ENCODE assay signal across 19 cellular contexts in the genomic region with DNA sequence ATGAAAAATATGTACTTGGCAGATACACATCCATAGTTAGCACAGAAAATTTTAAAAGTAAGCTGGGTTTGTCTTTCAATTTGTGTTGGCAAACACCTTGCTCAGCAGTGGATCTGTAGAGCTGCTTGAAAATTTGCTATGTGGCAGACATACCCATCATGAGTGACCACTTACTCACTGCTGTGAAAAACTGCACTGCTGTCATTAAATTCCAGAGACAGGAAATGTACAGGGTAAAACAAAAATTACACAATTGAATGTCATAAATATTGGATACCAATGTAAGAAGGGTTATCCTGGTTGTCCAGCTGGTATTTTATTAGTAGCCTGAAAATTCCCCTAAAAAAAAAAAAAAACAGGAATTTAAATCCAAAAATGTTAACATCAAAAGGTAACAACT. TPM values are rescaled to one million over a fixed set of nuclear protein-coding genes. Genes with fewer than 3 reads are reported as not detected.
A peak's percentile ranks its signal among the peaks of the same experiment; 100 is the strongest.
DNase-seq lines count a peak whose midpoint lies in the region; ATAC-seq and TF ChIP-seq lines count a peak whose summit lies in the region.
"Had no signal": no experiment of that assay in that cellular context is flagged by ENCODE, and none has a peak within 500 bp of the region (broad histone marks: within the 10 kb centered on the region; RNA-seq: fewer than 3 reads in every experiment).

No MANE protein-coding gene starts in this region.

- H3K27me3 ChIP-seq in brain microvascular endothelial cell (replicated peaks) (no peaks in the 10 kb centered on the region), mesenchymal stem cell (ENCODE audit: control insufficient read depth in 1 of 2, insufficient read depth in 1 of 2, low read length in 2 of 2) (no peaks in the 10 kb centered on the region), H7 (ENCODE audit: control insufficient read depth, insufficient read depth, low read length) (no peaks in the 10 kb centered on the region)
- H3K27me3 ChIP-seq: upper lobe of right lung had no signal

- no peaks in the 10 kb centered on the region for H3K9me3 Mint-ChIP-seq in activated CD8-positive, alpha-beta memory T cell treated with anti-CD3 and anti-CD28 coated beads, Interleukin-2, amount 10 ng/mL, durations not matched to agents 7 days and 5 days (ENCODE audit: low read depth)
- H3K9me3 Mint-ChIP-seq: activated T-cell treated with anti-CD3 and anti-CD28 coated beads, Interleukin-2, amount 50 U/mL, for 4 hours; CD8-positive, alpha-beta memory T cell; naive B cell had no signal

- peak overlapping the region; percentile 24 for H3K27ac ChIP-seq in brain microvascular endothelial cell
- no peak overlapping the region for H3K27ac ChIP-seq in mesenchymal stem cell (ENCODE audit: low read length, poor library complexity, severe bottlenecking)
- H3K27ac ChIP-seq: upper lobe of right lung had no signal

- no peak overlapping the region for H2AFZ ChIP-seq in mesenchymal stem cell (ENCODE audit: low read depth, low read length)

- in situ Hi-C loops in brain microvascular endothelial cell (cut with HindIII; ENCODE audit: low pct_ligation_motif_present, low sequenced_read_pairs): loop anchor here (25.0 kb wide), 1 partner anchor 274 kb away; the partner anchor contains the start of gene CASP10

- H3K18ac ChIP-seq in mesenchymal stem cell (ENCODE audit: low read depth in 1 of 2, low read length in 2 of 2): no peak overlapping the region

- no peak overlapping the region for H2BK12ac ChIP-seq in mesenchymal stem cell (ENCODE audit: low read length in 2 of 2)

- peak overlapping the region; percentile 35 for H3K9ac ChIP-seq in mesenchymal stem cell (ENCODE audit: low read length)

- no peak overlapping the region for H3K4me3 Mint-ChIP-seq in activated CD8-positive, alpha-beta memory T cell treated with anti-CD3 and anti-CD28 coated beads, Interleukin-2, amount 10 ng/mL, durations not matched to agents 7 days and 5 days
- no peak overlapping the region for H3K4me3 Mint-ChIP-seq in T-helper 17 cell
- H3K4me3 Mint-ChIP-seq: activated T-cell treated with anti-CD3 and anti-CD28 coated beads, Interleukin-2, amount 50 U/mL, for 4 hours; CD8-positive, alpha-beta memory T cell; naive B cell had no signal

- peaks cover 5% of the 10 kb centered on the region for H3K79me1 ChIP-seq in mesenchymal stem cell (replicated peaks; ENCODE audit: low read length, poor library complexity, severe bottlenecking)

- no peaks in the 10 kb centered on the region for H3K27me3 Mint-ChIP-seq in activated CD8-positive, alpha-beta memory T cell treated with anti-CD3 and anti-CD28 coated beads, Interleukin-2, amount 10 ng/mL, durations not matched to agents 7 days and 5 days
- no peaks in the 10 kb centered on the region for H3K27me3 Mint-ChIP-seq in T-helper 17 cell
- H3K27me3 Mint-ChIP-seq: CD8-positive, alpha-beta memory T cell; naive B cell had no signal

- TF ChIP-seq CTCF in brain microvascular endothelial cell (IDR thresholded peaks at IDR 0.05; ENCODE audit: low read depth, low read length, missing control alignments): no peak

- H3K4ac ChIP-seq in mesenchymal stem cell (ENCODE audit: low read depth in 1 of 2, low read length in 2 of 2): no peak overlapping the region

- no peak overlapping the region for H2AK5ac ChIP-seq in mesenchymal stem cell (ENCODE audit: low read length, severe bottlenecking)

- H4K91ac ChIP-seq in mesenchymal stem cell (ENCODE audit: low read length): no peak overlapping the region

- peak; percentile 65 for DNase-seq in AG20443 (ENCODE audit: low spot score)
- DNase-seq in HS-27A (ENCODE audit: low read depth): peak; percentile 36
- DNase-seq in brain microvascular endothelial cell: peak; percentile 51
- peak; percentile 22 for DNase-seq in mesenchymal stem cell
- no peak for DNase-seq in activated CD8-positive, alpha-beta memory T cell treated with anti-CD3 and anti-CD28 coated beads, Interleukin-2, amount 10 ng/mL, durations not matched to agents 7 days and 5 days
- no peak for DNase-seq in H7
- DNase-seq in T-helper 17 cell: no peak
- DNase-seq: activated T-cell treated with anti-CD3 and anti-CD28 coated beads, Interleukin-2, amount 50 U/mL, for 4 hours; aorta; CD8-positive, alpha-beta memory T cell; head of caudate nucleus; naive B cell; NCI-H1417; NCI-H446; OCI-M1; stimulated activated CD4-positive, alpha-beta T cell treated with anti-CD3 and anti-CD28 coated beads, Interleukin-4, amount 100 ng/mL, for 1 hour; SW 1271; upper lobe of right lung had no signal

- H3K4me2 ChIP-seq in mesenchymal stem cell (ENCODE audit: low read length, poor library complexity, severe bottlenecking): no peak overlapping the region

- H3K14ac ChIP-seq in mesenchymal stem cell (ENCODE audit: low read length in 2 of 2): no peak overlapping the region

- peaks cover 42% of the 10 kb centered on the region for H3K36me3 Mint-ChIP-seq in activated CD8-positive, alpha-beta memory T cell treated with anti-CD3 and anti-CD28 coated beads, Interleukin-2, amount 10 ng/mL, durations not matched to agents 7 days and 5 days
- peaks cover 10% of the 10 kb centered on the region for H3K36me3 Mint-ChIP-seq in T-helper 17 cell (ENCODE audit: low read depth)

- CTCF ChIA-PET in activated CD8-positive, alpha-beta memory T cell treated with anti-CD3 and anti-CD28 coated beads, Interleukin-2, amount 10 ng/mL, durations not matched to agents 7 days and 5 days (lab: Charles Lee): interaction anchor here (0.9 to 2.8 kb wide), 5 partner anchors 8 to 319 kb away, joined by 3 to 11 read pairs (median 5); no protein-coding TSS in a partner anchor

- no peaks in the 10 kb centered on the region for H3K9me3 ChIP-seq in mesenchymal stem cell (ENCODE audit: control insufficient read depth, low read length)
- no peaks in the 10 kb centered on the region for H3K9me3 ChIP-seq in T-helper 17 cell (ENCODE audit: control insufficient read depth, low read length, poor library complexity, severe bottlenecking)
- H3K9me3 ChIP-seq: upper lobe of right lung had no signal

- H3K4me1 Mint-ChIP-seq in activated CD8-positive, alpha-beta memory T cell treated with anti-CD3 and anti-CD28 coated beads, Interleukin-2, amount 10 ng/mL, durations not matched to agents 7 days and 5 days: peaks cover 4% of the 10 kb centered on the region
- peaks cover 2% of the 10 kb centered on the region for H3K4me1 Mint-ChIP-seq in T-helper 17 cell
- H3K4me1 Mint-ChIP-seq: CD8-positive, alpha-beta memory T cell; naive B cell had no signal

- H2BK5ac ChIP-seq in mesenchymal stem cell (ENCODE audit: low read depth, low read length, poor library complexity, severe bottlenecking): no peak overlapping the region

- no peak overlapping the region for H2BK15ac ChIP-seq in mesenchymal stem cell (ENCODE audit: low read depth, poor library complexity, severe bottlenecking)

- peaks cover 28% of the 10 kb centered on the region for H3K36me3 ChIP-seq in brain microvascular endothelial cell (replicated peaks)
- peaks cover 26 to 76% of the 10 kb centered on the region in 2 experiments for H3K36me3 ChIP-seq in mesenchymal stem cell (ENCODE audit: control insufficient read depth in 1 of 2, insufficient read depth in 2 of 2, low read depth in 1 of 2, low read length in 2 of 2)
- H3K36me3 ChIP-seq in H7 (replicated peaks; ENCODE audit: control insufficient read depth, insufficient read depth, low read length): peaks cover 26% of the 10 kb centered on the region

- H3K4me3 ChIP-seq in brain microvascular endothelial cell (ENCODE audit: low read depth, low read length) (no peak overlapping the region), mesenchymal stem cell (ENCODE audit: insufficient read depth in 1 of 2, low read depth in 1 of 2, low read length in 2 of 2) (no peak overlapping the region), H7 (ENCODE audit: insufficient read depth, low read depth, low read length) (no peak overlapping the region)
- H3K4me3 ChIP-seq: upper lobe of right lung had no signal

- H3K23ac ChIP-seq in mesenchymal stem cell (ENCODE audit: low read length in 2 of 2): no peak overlapping the region

- H4K8ac ChIP-seq in mesenchymal stem cell (ENCODE audit: low read length): no peak overlapping the region

- no peak overlapping the region for H2BK120ac ChIP-seq in mesenchymal stem cell (ENCODE audit: low read depth, low read length)

- H3K4me1 ChIP-seq in mesenchymal stem cell (ENCODE audit: control insufficient read depth, insufficient read depth, low read depth, low read length): no peaks in the 10 kb centered on the region
- H3K4me1 ChIP-seq: upper lobe of right lung had no signal

- no peak for ATAC-seq in activated CD8-positive, alpha-beta memory T cell treated with anti-CD3 and anti-CD28 coated beads, Interleukin-2, amount 10 ng/mL, durations not matched to agents 7 days and 5 days
- ATAC-seq in GM18907 (IDR thresholded peaks at IDR 0.05; ENCODE audit: unreplicated experiment): no peak
- ATAC-seq in T-helper 17 cell: no peak
- ATAC-seq: activated T-cell treated with anti-CD3 and anti-CD28 coated beads, Interleukin-2, amount 50 U/mL, for 4 hours; upper lobe of right lung had no signal

- H3K27ac Mint-ChIP-seq in activated CD8-positive, alpha-beta memory T cell treated with anti-CD3 and anti-CD28 coated beads, Interleukin-2, amount 10 ng/mL, durations not matched to agents 7 days and 5 days: no peak overlapping the region
- no peak overlapping the region for H3K27ac Mint-ChIP-seq in T-helper 17 cell

RNA-seq across cellular contexts. Expression of gene NIF3L1, which starts 24.5 kb away (rescaled TPM):
- 17.6 TPM for polyA plus RNA-seq in mesenchymal stem cell (2013, experiment 1 of 2)
- 20.8 TPM for polyA plus RNA-seq in mesenchymal stem cell (2013, experiment 2 of 2)
- total RNA-seq in activated CD8-positive, alpha-beta memory T cell treated with anti-CD3 and anti-CD28 coated beads, Interleukin-2, amount 10 ng/mL, durations not matched to agents 7 days and 5 days: 10 to 100 TPM; 28.3 to 37.6 TPM
- total RNA-seq in H7 (2014; rRNA removed; shearing (Covaris generic)): 73.9 and 91.9 TPM in 2 replicates
- 10 to 100 TPM in 1 of 2 donors, 1 to 10 TPM in 1; 6.9 to 10.6 TPM for total RNA-seq in T-helper 17 cell

RNA-seq across cellular contexts. Expression of gene PPIL3, which starts 24.8 kb away (rescaled TPM):
- 36.7 TPM for polyA plus RNA-seq in mesenchymal stem cell (2013, experiment 1 of 2)
- 31.4 TPM for polyA plus RNA-seq in mesenchymal stem cell (2013, experiment 2 of 2)
- 10 to 100 TPM; 40.2 to 41.5 TPM for total RNA-seq in activated CD8-positive, alpha-beta memory T cell treated with anti-CD3 and anti-CD28 coated beads, Interleukin-2, amount 10 ng/mL, durations not matched to agents 7 days and 5 days
- 33.4 and 34.6 TPM in 2 replicates for total RNA-seq in H7 (2014; rRNA removed; shearing (Covaris generic))
- 10 to 100 TPM; 22.1 to 25.7 TPM for total RNA-seq in T-helper 17 cell

RNA-seq across cellular contexts. Expression of gene CLK1, which starts 49.2 kb away (rescaled TPM):
- 40.9 TPM for polyA plus RNA-seq in mesenchymal stem cell (2013, experiment 1 of 2)
- 47.3 TPM for polyA plus RNA-seq in mesenchymal stem cell (2013, experiment 2 of 2)
- total RNA-seq in activated CD8-positive, alpha-beta memory T cell treated with anti-CD3 and anti-CD28 coated beads, Interleukin-2, amount 10 ng/mL, durations not matched to agents 7 days and 5 days: 100 to 1,000 TPM; 129 to 130 TPM
- 14.7 and 36.0 TPM in 2 replicates for total RNA-seq in H7 (2014; rRNA removed; shearing (Covaris generic))
- 1,000 to 10,000 TPM in 1 of 2 donors, 100 to 1,000 TPM in 1; 907 to 1,052 TPM for total RNA-seq in T-helper 17 cell

RNA-seq across cellular contexts. Expression of gene ORC2, which starts 49.8 kb away (rescaled TPM):
- polyA plus RNA-seq in mesenchymal stem cell (2013, experiment 1 of 2): 6.7 TPM
- polyA plus RNA-seq in mesenchymal stem cell (2013, experiment 2 of 2): 6.4 TPM
- 10 to 100 TPM; 54.8 to 57.8 TPM for total RNA-seq in activated CD8-positive, alpha-beta memory T cell treated with anti-CD3 and anti-CD28 coated beads, Interleukin-2, amount 10 ng/mL, durations not matched to agents 7 days and 5 days
- 24.3 and 44.7 TPM in 2 replicates for total RNA-seq in H7 (2014; rRNA removed; shearing (Covaris generic))
- 10 to 100 TPM; 28.7 to 29.8 TPM for total RNA-seq in T-helper 17 cell

Comparison
In these comparisons a context has a peak if more than half of its experiments do, and no peak if none do; other contexts are left out.
1. DNase-seq: peak in AG20443 (single experiment), HS-27A (single experiment), brain microvascular endothelial cell (single experiment) and mesenchymal stem cell (single experiment); none in activated CD8-positive, alpha-beta memory T cell treated with anti-CD3 and anti-CD28 coated beads, Interleukin-2, amount 10 ng/mL, durations not matched to agents 7 days and 5 days (single experiment), H7 (single experiment) and T-helper 17 cell (0 of 3).
2. RNA of gene CLK1, which starts 49.2 kb away (total RNA-seq): 907 to 1,052 TPM in T-helper 17 cell; 129 to 130 TPM in activated CD8-positive, alpha-beta memory T cell treated with anti-CD3 and anti-CD28 coated beads, Interleukin-2, amount 10 ng/mL, durations not matched to agents 7 days and 5 days and 14.7 to 36.0 TPM in H7; every median in the first group is over 4 times any median in the second.